8 cellular contexts compared by ENCODE assay signal in genomic region chr22:25403284-25403606, GRCh38.
DNase-seq lines count a peak whose midpoint lies in the region; TF ChIP-seq lines count a peak whose summit lies in the region.

No MANE protein-coding gene starts in this region.

- H3K4me2 ChIP-seq in BLaER1 treated with 17β-estradiol and CSF1 and Interleukin-3, amounts not matched to agents 10 nM and 100 nM, result peak overlapping the region; percentile 94 to 100 (median 98)

- peak overlapping the region in 2 of 4 donors; percentile 89 to 95 for H3K4me3 Mint-ChIP-seq in IgD-negative memory B cell

- intact Hi-C loops in dorsolateral prefrontal cortex (cut with DNase I), result loop anchor here in 1 of 2 donors (5.0 kb wide), 1 partner anchor 41 kb away; no protein-coding TSS in a partner anchor

- H3K36me3 ChIP-seq in BLaER1 treated with 17β-estradiol and CSF1 and Interleukin-3, amounts not matched to agents 10 nM and 100 nM, result no peaks in the 10 kb centered on the region
- H3K36me3 ChIP-seq in neuron (ENCODE audit: insufficient read depth, low read length), result no peaks in the 10 kb centered on the region

- H4K20me1 ChIP-seq in BLaER1 treated with 17β-estradiol and CSF1 and Interleukin-3, amounts not matched to agents 10 nM and 100 nM, result peaks cover 46 to 69% (median 53%) of the 10 kb centered on the region in 11 experiments

- no peaks in the 10 kb centered on the region for H3K27me3 Mint-ChIP-seq in IgD-negative memory B cell

- no peaks in the 10 kb centered on the region for H3K9me3 Mint-ChIP-seq in IgD-negative memory B cell

- peak overlapping the region; percentile 84 to 94 (median 89) for H3K9ac ChIP-seq in BLaER1 treated with 17β-estradiol and CSF1 and Interleukin-3, amounts not matched to agents 10 nM and 100 nM

- H3K27ac ChIP-seq in BLaER1 treated with 17β-estradiol and CSF1 and Interleukin-3, amounts not matched to agents 10 nM and 100 nM, result peak overlapping the region; percentile 1 to 94 (median 86); a peak in 20 of 22 replicates
- peak overlapping the region in 22 of 59 donors; percentile 1 to 71 (median 40) for H3K27ac ChIP-seq in dorsolateral prefrontal cortex

- H3K27ac Mint-ChIP-seq in IgD-negative memory B cell, result peak overlapping the region in 2 of 3 donors; percentile 50 to 70

- H3K9me3 ChIP-seq in BLaER1 treated with 17β-estradiol and CSF1 and Interleukin-3, amounts not matched to agents 10 nM and 100 nM (replicated peaks in 1 of 11), result no peaks in the 10 kb centered on the region
- H3K9me3 ChIP-seq in neuron (ENCODE audit: low read length), result no peaks in the 10 kb centered on the region

- H2AFZ ChIP-seq in neuron (ENCODE audit: low read depth, low read length), result peak overlapping the region; percentile 50

- H3K36me3 Mint-ChIP-seq in IgD-negative memory B cell, result no peaks in the 10 kb centered on the region

- DNase-seq in dorsolateral prefrontal cortex, result no peak
- DNase-seq in ecto neural progenitor cell (ENCODE audit: low spot score), result no peak
- no peak for DNase-seq in effector CD8-positive, alpha-beta T cell (lab: John Stamatoyannopoulos, UW)
- DNase-seq in SW480 (ENCODE audit: low spot score), result no peak
- no peak for DNase-seq in activated gamma-delta T cell treated with Interleukin-2 at 50 U/mL for 16 hours

- H3K4me1 ChIP-seq in BLaER1 treated with 17β-estradiol and CSF1 and Interleukin-3, amounts not matched to agents 10 nM and 100 nM, result peaks cover 68 to 83% (median 72%) of the 10 kb centered on the region in 10 experiments
- peaks cover 30% of the 10 kb centered on the region for H3K4me1 ChIP-seq in neuron (ENCODE audit: insufficient read depth, low read length)

- peaks cover 29 to 33% (median 30%) of the 10 kb centered on the region in 3 donors for H3K4me1 Mint-ChIP-seq in IgD-negative memory B cell

- no peak for TF ChIP-seq CTCF in dorsolateral prefrontal cortex (IDR thresholded peaks at IDR 0.05 in 54 of 56, conservative IDR thresholded peaks at IDR 0.05 in 2 of 56; ENCODE audit: low read depth in 1 of 56, partially characterized antibody in 56 of 56)

- H3K4me3 ChIP-seq in BLaER1 treated with 17β-estradiol and CSF1 and Interleukin-3, amounts not matched to agents 10 nM and 100 nM, result peak overlapping the region; percentile 83 to 99 (median 98)
- peak overlapping the region in 36 of 59 donors; percentile 2 to 91 (median 75) for H3K4me3 ChIP-seq in dorsolateral prefrontal cortex
- peak overlapping the region; percentile 46 for H3K4me3 ChIP-seq in neuron (ENCODE audit: low read length)

- no peaks in the 10 kb centered on the region for H3K27me3 ChIP-seq in BLaER1 treated with 17β-estradiol and CSF1 and Interleukin-3, amounts not matched to agents 10 nM and 100 nM
- no peaks in the 10 kb centered on the region for H3K27me3 ChIP-seq in dorsolateral prefrontal cortex
- no peaks in the 10 kb centered on the region for H3K27me3 ChIP-seq in neuron (ENCODE audit: insufficient read depth, low read length)

Comparison
In these comparisons a context has a peak if more than half of its experiments do, and no peak if none do; other contexts are left out.
1. H3K4me3 ChIP-seq: peak in every context shown above with its lines; median percentile 98 in BLaER1 treated with 17β-estradiol and CSF1 and Interleukin-3, amounts not matched to agents 10 nM and 100 nM; 75 in dorsolateral prefrontal cortex; 46 in neuron.